In the genomic region with DNA sequence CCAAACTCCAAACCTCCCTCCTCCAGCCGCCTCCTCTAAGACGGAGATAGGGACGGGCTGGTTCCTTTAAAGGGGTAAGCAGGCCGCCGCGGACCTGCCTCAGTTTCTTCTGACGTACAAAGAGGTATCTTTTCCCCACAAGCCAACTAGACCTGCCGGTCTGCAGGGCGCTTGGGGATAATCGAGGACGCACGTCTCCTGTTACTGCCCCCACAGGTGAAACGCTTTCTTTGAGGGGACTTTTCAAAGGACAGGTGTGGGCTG, we compare ENCODE assay signal across 1 cellular context.
TF ChIP-seq lines count a peak whose summit lies in the region.

No MANE protein-coding gene starts in this region.

TF ChIP-seq in HepG2, 621 proteins besides CTCF, POLR2A, EP300 and RAD21 (continued from another document):
- TF ChIP-seq, protein P1, sequence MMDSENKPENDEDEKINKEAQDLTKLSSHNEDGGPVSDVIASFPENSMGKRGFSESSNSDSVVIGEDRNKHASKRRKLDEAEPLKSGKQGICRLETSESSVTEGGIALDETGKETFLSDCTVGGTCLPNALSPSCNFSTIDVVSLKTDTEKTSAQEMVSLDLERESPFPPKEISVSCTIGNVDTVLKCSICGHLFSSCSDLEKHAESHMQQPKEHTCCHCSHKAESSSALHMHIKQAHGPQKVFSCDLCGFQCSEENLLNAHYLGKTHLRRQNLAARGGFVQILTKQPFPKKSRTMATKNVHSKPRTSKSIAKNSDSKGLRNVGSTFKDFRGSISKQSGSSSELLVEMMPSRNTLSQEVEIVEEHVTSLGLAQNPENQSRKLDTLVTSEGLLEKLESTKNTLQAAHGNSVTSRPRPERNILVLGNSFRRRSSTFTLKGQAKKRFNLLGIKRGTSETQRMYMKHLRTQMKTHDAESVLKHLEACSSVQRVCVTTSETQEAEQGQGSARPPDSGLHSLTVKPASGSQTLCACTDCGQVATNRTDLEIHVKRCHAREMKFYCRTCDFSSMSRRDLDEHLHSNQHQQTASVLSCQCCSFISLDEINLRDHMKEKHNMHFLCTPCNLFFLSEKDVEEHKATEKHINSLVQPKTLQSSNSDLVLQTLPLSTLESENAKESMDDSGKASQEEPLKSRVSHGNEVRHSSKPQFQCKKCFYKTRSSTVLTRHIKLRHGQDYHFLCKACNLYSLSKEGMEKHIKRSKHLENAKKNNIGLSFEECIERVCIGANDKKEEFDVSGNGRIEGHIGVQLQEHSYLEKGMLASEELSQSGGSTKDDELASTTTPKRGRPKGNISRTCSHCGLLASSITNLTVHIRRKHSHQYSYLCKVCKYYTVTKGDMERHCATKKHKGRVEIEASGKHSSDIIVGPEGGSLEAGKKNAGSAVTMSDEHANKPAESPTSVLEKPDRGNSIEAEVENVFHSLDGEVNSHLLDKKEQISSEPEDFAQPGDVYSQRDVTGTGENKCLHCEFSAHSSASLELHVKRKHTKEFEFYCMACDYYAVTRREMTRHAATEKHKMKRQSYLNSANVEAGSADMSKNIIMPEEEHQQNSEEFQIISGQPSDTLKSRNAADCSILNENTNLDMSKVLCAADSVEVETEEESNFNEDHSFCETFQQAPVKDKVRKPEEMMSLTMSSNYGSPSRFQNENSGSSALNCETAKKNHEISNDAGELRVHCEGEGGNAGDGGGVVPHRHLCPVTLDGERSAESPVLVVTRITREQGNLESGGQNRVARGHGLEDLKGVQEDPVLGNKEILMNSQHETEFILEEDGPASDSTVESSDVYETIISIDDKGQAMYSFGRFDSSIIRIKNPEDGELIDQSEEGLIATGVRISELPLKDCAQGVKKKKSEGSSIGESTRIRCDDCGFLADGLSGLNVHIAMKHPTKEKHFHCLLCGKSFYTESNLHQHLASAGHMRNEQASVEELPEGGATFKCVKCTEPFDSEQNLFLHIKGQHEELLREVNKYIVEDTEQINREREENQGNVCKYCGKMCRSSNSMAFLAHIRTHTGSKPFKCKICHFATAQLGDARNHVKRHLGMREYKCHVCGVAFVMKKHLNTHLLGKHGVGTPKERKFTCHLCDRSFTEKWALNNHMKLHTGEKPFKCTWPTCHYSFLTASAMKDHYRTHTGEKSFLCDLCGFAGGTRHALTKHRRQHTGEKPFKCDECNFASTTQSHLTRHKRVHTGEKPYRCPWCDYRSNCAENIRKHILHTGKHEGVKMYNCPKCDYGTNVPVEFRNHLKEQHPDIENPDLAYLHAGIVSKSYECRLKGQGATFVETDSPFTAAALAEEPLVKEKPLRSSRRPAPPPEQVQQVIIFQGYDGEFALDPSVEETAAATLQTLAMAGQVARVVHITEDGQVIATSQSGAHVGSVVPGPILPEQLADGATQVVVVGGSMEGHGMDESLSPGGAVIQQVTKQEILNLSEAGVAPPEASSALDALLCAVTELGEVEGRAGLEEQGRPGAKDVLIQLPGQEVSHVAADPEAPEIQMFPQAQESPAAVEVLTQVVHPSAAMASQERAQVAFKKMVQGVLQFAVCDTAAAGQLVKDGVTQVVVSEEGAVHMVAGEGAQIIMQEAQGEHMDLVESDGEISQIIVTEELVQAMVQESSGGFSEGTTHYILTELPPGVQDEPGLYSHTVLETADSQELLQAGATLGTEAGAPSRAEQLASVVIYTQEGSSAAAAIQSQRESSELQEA (CRISPR knock-in tag; IDR thresholded peaks at IDR 0.05; ENCODE audit: not compliant biosample characterization), result no peak
- TF ChIP-seq ZNF572 (CRISPR knock-in tag; IDR thresholded peaks at IDR 0.05) (no peak), ZBTB38 (CRISPR knock-in tag; IDR thresholded peaks at IDR 0.05) (no peak), ZNF124 (CRISPR knock-in tag; IDR thresholded peaks at IDR 0.05) (no peak), ZMYM3 (CRISPR knock-in tag; IDR thresholded peaks at IDR 0.05) (no peak), ZNF761 (CRISPR knock-in tag; conservative IDR thresholded peaks at IDR 0.05) (no peak), RFX3 (CRISPR knock-in tag; IDR thresholded peaks at IDR 0.05) (no peak), TEAD3 (CRISPR knock-in tag; optimal IDR thresholded peaks at IDR 0.05; ENCODE audit: borderline replicate concordance) (no peak), SKIL (CRISPR knock-in tag; IDR thresholded peaks at IDR 0.05; ENCODE audit: borderline replicate concordance) (no peak)
- TF ChIP-seq, protein P2, sequence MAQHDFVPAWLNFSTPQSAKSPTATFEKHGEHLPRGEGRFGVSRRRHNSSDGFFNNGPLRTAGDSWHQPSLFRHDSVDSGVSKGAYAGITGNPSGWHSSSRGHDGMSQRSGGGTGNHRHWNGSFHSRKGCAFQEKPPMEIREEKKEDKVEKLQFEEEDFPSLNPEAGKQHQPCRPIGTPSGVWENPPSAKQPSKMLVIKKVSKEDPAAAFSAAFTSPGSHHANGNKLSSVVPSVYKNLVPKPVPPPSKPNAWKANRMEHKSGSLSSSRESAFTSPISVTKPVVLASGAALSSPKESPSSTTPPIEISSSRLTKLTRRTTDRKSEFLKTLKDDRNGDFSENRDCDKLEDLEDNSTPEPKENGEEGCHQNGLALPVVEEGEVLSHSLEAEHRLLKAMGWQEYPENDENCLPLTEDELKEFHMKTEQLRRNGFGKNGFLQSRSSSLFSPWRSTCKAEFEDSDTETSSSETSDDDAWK (CRISPR knock-in tag; IDR thresholded peaks at IDR 0.05), result no peak
- TF ChIP-seq, protein P3, sequence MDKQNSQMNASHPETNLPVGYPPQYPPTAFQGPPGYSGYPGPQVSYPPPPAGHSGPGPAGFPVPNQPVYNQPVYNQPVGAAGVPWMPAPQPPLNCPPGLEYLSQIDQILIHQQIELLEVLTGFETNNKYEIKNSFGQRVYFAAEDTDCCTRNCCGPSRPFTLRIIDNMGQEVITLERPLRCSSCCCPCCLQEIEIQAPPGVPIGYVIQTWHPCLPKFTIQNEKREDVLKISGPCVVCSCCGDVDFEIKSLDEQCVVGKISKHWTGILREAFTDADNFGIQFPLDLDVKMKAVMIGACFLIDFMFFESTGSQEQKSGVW (CRISPR knock-in tag; IDR thresholded peaks at IDR 0.05; ENCODE audit: borderline replicate concordance), result no peak
